In genomic region chr7:30263090-30263710, GRCh38 we compare ENCODE assay signal across 11 cellular contexts.
"Had no signal": no experiment of that assay in that cellular context is flagged by ENCODE, and none has a peak within 500 bp of the region (broad histone marks: within the 10 kb centered on the region; RNA-seq: fewer than 3 reads in every experiment).

No MANE protein-coding gene starts in this region.

- H3K36me3 ChIP-seq: gastroesophageal sphincter, ovary had no signal

- H3K4me1 ChIP-seq: gastroesophageal sphincter had no signal

- H3K4me1 Mint-ChIP-seq: activated T-helper 17 cell treated with anti-CD3 and anti-CD28 coated beads, Interleukin-2, amount 50 U/mL, for 72 hours had no signal

- H3K27ac Mint-ChIP-seq: activated T-helper 17 cell treated with anti-CD3 and anti-CD28 coated beads, Interleukin-2, amount 50 U/mL, for 72 hours; stimulated activated memory B cell treated with anti-CD40 and anti-IgM and Interleukin-4, amounts not matched to agents 10 μg/mL and 1 μg/mL and 100 μg/mL, for 72 hours had no signal

- H3K9me3 Mint-ChIP-seq: activated T-helper 17 cell treated with anti-CD3 and anti-CD28 coated beads, Interleukin-2, amount 50 U/mL, for 72 hours; stimulated activated memory B cell treated with anti-CD40 and anti-IgM and Interleukin-4, amounts not matched to agents 10 μg/mL and 1 μg/mL and 100 μg/mL, for 72 hours had no signal

- H3K27ac ChIP-seq: gastroesophageal sphincter, ovary had no signal

- H3K27me3 ChIP-seq: gastroesophageal sphincter, ovary had no signal

- DNase-seq: activated CD4-positive, alpha-beta T cell treated with anti-CD3 and anti-CD28 coated beads, Interleukin-2, amount 50 U/mL, for 4 hours; activated CD4-positive, CD25-positive, alpha-beta regulatory T cell treated with anti-CD3 and anti-CD28 coated beads, Interleukin-2, amount 50 U/mL, for 72 hours; activated naive CD4-positive, alpha-beta T cell treated with Interleukin-2 at 50 U/mL for 16 hours; erythroblast; left ventricle myocardium superior; mesenchymal stem cell; ovary; stimulated activated CD4-positive, alpha-beta T cell treated with anti-CD3 and anti-CD28 coated beads, Interleukin-2, amount 100 ng/mL, for 48 hours had no signal

- ATAC-seq: activated T-helper 17 cell treated with anti-CD3 and anti-CD28 coated beads, Interleukin-2, amount 50 U/mL, for 72 hours; gastroesophageal sphincter; left ventricle myocardium superior; stimulated activated memory B cell treated with anti-CD40 and anti-IgM and Interleukin-4, amounts not matched to agents 10 μg/mL and 1 μg/mL and 100 μg/mL, for 72 hours had no signal

- H3K4me3 ChIP-seq: gastroesophageal sphincter, ovary had no signal

- H3K4me3 Mint-ChIP-seq: activated T-helper 17 cell treated with anti-CD3 and anti-CD28 coated beads, Interleukin-2, amount 50 U/mL, for 72 hours; stimulated activated memory B cell treated with anti-CD40 and anti-IgM and Interleukin-4, amounts not matched to agents 10 μg/mL and 1 μg/mL and 100 μg/mL, for 72 hours had no signal

- H3K27me3 Mint-ChIP-seq: activated T-helper 17 cell treated with anti-CD3 and anti-CD28 coated beads, Interleukin-2, amount 50 U/mL, for 72 hours; stimulated activated memory B cell treated with anti-CD40 and anti-IgM and Interleukin-4, amounts not matched to agents 10 μg/mL and 1 μg/mL and 100 μg/mL, for 72 hours had no signal

- H3K9me3 ChIP-seq: gastroesophageal sphincter, ovary had no signal
